In genomic region chr12:46383654-46384450, GRCh38 we compare ENCODE assay signal across 8 cellular contexts. TPM values are rescaled to one million over a fixed set of nuclear protein-coding genes. Genes with fewer than 3 reads are reported as not detected.
A peak's percentile ranks its signal among the peaks of the same experiment; 100 is the strongest.
DNase-seq lines count a peak whose midpoint lies in the region; ATAC-seq and TF ChIP-seq lines count a peak whose summit lies in the region.

No MANE protein-coding gene starts in this region.

- DNase-seq in EH (ENCODE audit: low read depth) (peak; percentile 95), KG1 (lab: John Stamatoyannopoulos, UW) (peak; percentile 41), hepatocyte (ENCODE audit: low spot score) (peak; percentile 92), retinal pigment epithelial cell (ENCODE audit: low read depth) (no peak), HuH-7 (ENCODE audit: low spot score) (no peak)

- peak overlapping the region; percentile 99 for H3K27ac ChIP-seq in angular gyrus (ENCODE audit: low read depth, low read length)
- H3K27ac ChIP-seq in hepatocyte = peak overlapping the region; percentile 99

- H3K4me1 ChIP-seq in hepatocyte (ENCODE audit: insufficient read depth) = peaks cover 43% of the 10 kb centered on the region

- H3K36me3 Mint-ChIP-seq in T-helper 1 cell treated with Interleukin-12 subunit alpha and Interleukin-12 subunit beta and Interleukin-4 antibody, amounts not matched to agents 30 μg/mL and 1 μg/mL, for 36 hours (ENCODE audit: low read depth) = peaks cover 4% of the 10 kb centered on the region

- H3K4me3 ChIP-seq in hepatocyte (peak overlapping the region; percentile 31), retinal pigment epithelial cell (ENCODE audit: low read length) (peak overlapping the region; percentile 67)

- H3K27me3 Mint-ChIP-seq in T-helper 1 cell treated with Interleukin-12 subunit alpha and Interleukin-12 subunit beta and Interleukin-4 antibody, amounts not matched to agents 30 μg/mL and 1 μg/mL, for 36 hours (ENCODE audit: low read depth) = no peaks in the 10 kb centered on the region

- H3K79me2 ChIP-seq in hepatocyte = peaks cover 9% of the 10 kb centered on the region

- peak overlapping the region; percentile 81 for H3K4me2 ChIP-seq in hepatocyte

- H3K9me2 ChIP-seq in hepatocyte (replicated peaks; ENCODE audit: insufficient read depth) = no peaks in the 10 kb centered on the region

- H3K4me3 Mint-ChIP-seq in T-helper 1 cell treated with Interleukin-12 subunit alpha and Interleukin-12 subunit beta and Interleukin-4 antibody, amounts not matched to agents 30 μg/mL and 1 μg/mL, for 36 hours = peak overlapping the region; percentile 92

- no peaks in the 10 kb centered on the region for H4K20me1 ChIP-seq in hepatocyte (ENCODE audit: insufficient read depth, poor library complexity, severe bottlenecking)

- WGBS in hepatocyte (ENCODE audit: low lambda C conversion rate, missing lambda C conversion rate) = 2% methylated on average over 30 of the region's 47 CpGs

- no peaks in the 10 kb centered on the region for H3K9me3 ChIP-seq in hepatocyte (ENCODE audit: low read depth)

- TF ChIP-seq CTCF in hepatocyte (IDR thresholded peaks at IDR 0.05; ENCODE audit: poor library complexity) (no peak), retinal pigment epithelial cell (conservative IDR thresholded peaks at IDR 0.05; ENCODE audit: low read depth, low read length) (no peak)

- H3K9me3 Mint-ChIP-seq in T-helper 1 cell treated with Interleukin-12 subunit alpha and Interleukin-12 subunit beta and Interleukin-4 antibody, amounts not matched to agents 30 μg/mL and 1 μg/mL, for 36 hours = no peaks in the 10 kb centered on the region

- peak overlapping the region; percentile 91 for H3K27ac Mint-ChIP-seq in T-helper 1 cell treated with Interleukin-12 subunit alpha and Interleukin-12 subunit beta and Interleukin-4 antibody, amounts not matched to agents 30 μg/mL and 1 μg/mL, for 36 hours

- no peaks in the 10 kb centered on the region for H3K36me3 ChIP-seq in hepatocyte (replicated peaks; ENCODE audit: insufficient read depth, low read depth)

- H2AFZ ChIP-seq in hepatocyte = peak overlapping the region; percentile 42

- peak; percentile 28 for ATAC-seq in GM21576 (IDR thresholded peaks at IDR 0.05; ENCODE audit: unreplicated experiment)

- peaks cover 42% of the 10 kb centered on the region for H3K4me1 Mint-ChIP-seq in T-helper 1 cell treated with Interleukin-12 subunit alpha and Interleukin-12 subunit beta and Interleukin-4 antibody, amounts not matched to agents 30 μg/mL and 1 μg/mL, for 36 hours (ENCODE audit: low read depth)

- no peaks in the 10 kb centered on the region for H3K27me3 ChIP-seq in hepatocyte

RNA-seq across cellular contexts. Expression of gene SLC38A2, which starts 11.3 kb away (rescaled TPM):
- total RNA-seq in hepatocyte = 372 and 373 TPM in 2 replicates
- polyA plus RNA-seq in hepatocyte = 139 and 144 TPM in 2 replicates

Comparison
In these comparisons a context has a peak if more than half of its experiments do, and no peak if none do; other contexts are left out.
1. DNase-seq: peak in EH (single experiment), KG1 (single experiment) and hepatocyte (single experiment); none in retinal pigment epithelial cell (single experiment) and HuH-7 (single experiment).